7 cellular contexts compared by ENCODE assay signal in genomic region chr17:82458130-82458884, GRCh38.
DNase-seq lines count a peak whose midpoint lies in the region; ATAC-seq and TF ChIP-seq lines count a peak whose summit lies in the region.

TSS of gene NARF (plus strand) at chr17:82458741. CDS start at chr17:82458804, 63 bp downstream.

- peak; percentile 99 to 100 for DNase-seq in NCI-H2081 (lab: John Stamatoyannopoulos, UW)
- DNase-seq in T1000 (lab: John Stamatoyannopoulos, UW) = peak; percentile 97
- peak; percentile 99 for DNase-seq in astrocyte of the hippocampus (ENCODE audit: low read depth, low spot score)
- peak; percentile 98 to 99 for DNase-seq in hippocampal formation (lab: John Stamatoyannopoulos, UW)
- peak; percentile 95 for DNase-seq in retinal pigment epithelial cell (ENCODE audit: low read depth)

- ATAC-seq in GM18508 (IDR thresholded peaks at IDR 0.05; ENCODE audit: insufficient read depth, unreplicated experiment) = peak; percentile 74
- ATAC-seq in HG03025 (IDR thresholded peaks at IDR 0.05; ENCODE audit: low FRiP score, unreplicated experiment) = peak; percentile 87

- H3K4me3 ChIP-seq in retinal pigment epithelial cell (ENCODE audit: low read length) = peak within 1 kb of the TSS; percentile 82

- TF ChIP-seq CTCF in retinal pigment epithelial cell (conservative IDR thresholded peaks at IDR 0.05; ENCODE audit: low read depth, low read length) = no peak

Comparison
In these comparisons a context has a peak if more than half of its experiments do, and no peak if none do; other contexts are left out.
1. Peak in every context shown above with its lines: DNase-seq, ATAC-seq and H3K4me3 ChIP-seq.